Comparison of ENCODE assay signal across 24 cellular contexts in the genomic region with DNA sequence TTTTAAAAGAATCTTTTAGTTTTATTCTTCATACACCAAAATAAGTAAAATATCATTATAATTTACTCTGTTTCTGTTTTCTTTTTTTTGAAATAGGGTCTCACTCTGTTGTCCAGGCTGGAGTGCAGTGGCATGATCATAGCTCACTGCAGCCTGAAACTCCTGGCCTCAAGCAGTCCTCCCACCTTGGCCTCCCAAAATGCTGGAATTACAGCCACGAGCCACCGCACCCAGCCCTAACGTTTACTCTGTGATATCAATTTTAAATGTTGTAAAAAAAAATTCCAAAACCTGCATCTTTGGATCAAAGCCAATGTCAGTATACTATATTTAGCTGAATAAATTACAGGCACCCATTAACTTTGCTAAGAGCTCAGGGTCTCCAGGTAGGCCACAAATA.
"Had no signal": no experiment of that assay in that cellular context is flagged by ENCODE, and none has a peak within 500 bp of the region (broad histone marks: within the 10 kb centered on the region; RNA-seq: fewer than 3 reads in every experiment).

No MANE protein-coding gene starts in this region.

- H3K9me3 ChIP-seq: stomach, testis, thoracic aorta, thyroid gland, tibial artery, tibial nerve, transverse colon, upper lobe of left lung, upper lobe of right lung, uterus, vagina had no signal

- H3K27me3 ChIP-seq: stomach, suprapubic skin, testis, thyroid gland, tibial artery, tibial nerve, transverse colon, upper lobe of left lung, upper lobe of right lung, uterus, vagina had no signal

- H3K4me1 ChIP-seq: stomach, suprapubic skin, testis, thyroid gland, tibial artery, tibial nerve, transverse colon, upper lobe of left lung, upper lobe of right lung, uterus, vagina had no signal

- DNase-seq: stimulated activated CD4-positive, alpha-beta T cell treated with anti-CD3 and anti-CD28 coated beads, Interleukin-2, amount 100 ng/mL, for 48 hours; stimulated activated CD4-positive, alpha-beta T cell treated with anti-CD3 and anti-CD28 coated beads, Interleukin-4, amount 100 ng/mL, for 1 hour; stimulated activated CD4-positive, alpha-beta T cell treated with anti-CD3 and anti-CD28 coated beads, Interleukin-4, amount 100 ng/mL, for 24 hours; stimulated activated CD4-positive, alpha-beta T cell treated with anti-CD3 and anti-CD28 coated beads, Interleukin-4, amount 100 ng/mL, for 4 hours; stimulated activated CD8-positive, alpha-beta memory T cell treated with anti-CD3 and anti-CD28 coated beads, Interleukin-4, amount 100 ng/mL, for 48 hours; stimulated activated naive B cell treated with anti-CD40 and anti-IgM and Interleukin-4, amounts not matched to agents 10 μg/mL and 1 μg/mL and 100 μg/mL, for 72 hours; stimulated activated naive CD4-positive, alpha-beta T cell; stimulated activated naive CD4-positive, alpha-beta T cell treated with Interleukin-2 at 50 U/mL for 16 hours; stimulated activated naive CD8-positive, alpha-beta T cell treated with anti-CD3 and anti-CD28 coated beads, Interleukin-15, amount 100 ng/mL, for 72 hours; stimulated activated naive CD8-positive, alpha-beta T cell treated with anti-CD3 and anti-CD28 coated beads, Interleukin-15, Interleukin-2, amounts not matched to agents 100 U/mL and 50 U/mL, for 24 hours; stomach; substantia nigra; testis; thyroid gland; tibial artery; transverse colon; trophoblast cell; upper lobe of left lung; upper lobe of right lung; uterus had no signal

- H3K27ac ChIP-seq: stomach, suprapubic skin, testis, thoracic aorta, thyroid gland, tibial artery, tibial nerve, transverse colon, upper lobe of left lung, upper lobe of right lung, uterus, vagina had no signal

- H3K36me3 ChIP-seq: stomach, suprapubic skin, thoracic aorta, thyroid gland, tibial artery, tibial nerve, transverse colon, upper lobe of left lung, upper lobe of right lung, uterus, vagina had no signal

- H3K4me3 ChIP-seq: stomach, suprapubic skin, testis, thoracic aorta, thyroid gland, tibial artery, tibial nerve, transverse colon, upper lobe of left lung, upper lobe of right lung, uterus, vagina had no signal
